In genomic region chr11:78310500-78310909, GRCh38 we compare ENCODE assay signal across 7 cellular contexts.
A peak's percentile ranks its signal among the peaks of the same experiment; 100 is the strongest.
DNase-seq lines count a peak whose midpoint lies in the region; ATAC-seq and TF ChIP-seq lines count a peak whose summit lies in the region.

No MANE protein-coding gene starts in this region.

- no peaks in the 10 kb centered on the region for H3K9me3 Mint-ChIP-seq in endothelial cell (ENCODE audit: unreplicated experiment)

- H3K4me1 ChIP-seq in upper lobe of right lung = peaks cover 32% of the 10 kb centered on the region
- H3K4me1 ChIP-seq in SJCRH30 = no peaks in the 10 kb centered on the region

- H3K4me1 Mint-ChIP-seq in endothelial cell (ENCODE audit: unreplicated experiment) = peaks cover 41% of the 10 kb centered on the region

- no peak overlapping the region for H3K27ac Mint-ChIP-seq in endothelial cell (ENCODE audit: unreplicated experiment)

- H3K4me3 ChIP-seq in upper lobe of right lung (no peak overlapping the region), SJCRH30 (no peak overlapping the region)

- DNase-seq in foreskin melanocyte (peak; percentile 67), upper lobe of right lung (peak; percentile 36), SJCRH30 (no peak), endothelial cell (ENCODE audit: low spot score) (no peak)
- DNase-seq in activated naive CD4-positive, alpha-beta T cell treated with Interleukin-2 at 50 U/mL for 16 hours = no peak

- no peak overlapping the region for H3K4me3 Mint-ChIP-seq in endothelial cell (ENCODE audit: unreplicated experiment)

- intact Hi-C loops in upper lobe of right lung (cut with DNase I) = no loop called here

- no peak overlapping the region for H3K27ac ChIP-seq in upper lobe of right lung
- no peak overlapping the region for H3K27ac ChIP-seq in SJCRH30

- ATAC-seq in GM19463 (IDR thresholded peaks at IDR 0.05; ENCODE audit: unreplicated experiment) (peak; percentile 90), HG03378 (IDR thresholded peaks at IDR 0.05; ENCODE audit: unreplicated experiment) (peak; percentile 88), upper lobe of right lung (no peak)

- peaks cover 7% of the 10 kb centered on the region for H3K27me3 Mint-ChIP-seq in endothelial cell (ENCODE audit: unreplicated experiment)

- H3K9me3 ChIP-seq in upper lobe of right lung (no peaks in the 10 kb centered on the region), SJCRH30 (replicated peaks) (no peaks in the 10 kb centered on the region)

- H3K36me3 ChIP-seq in upper lobe of right lung (no peaks in the 10 kb centered on the region), SJCRH30 (no peaks in the 10 kb centered on the region)

- TF ChIP-seq CTCF in upper lobe of right lung (IDR thresholded peaks at IDR 0.05) = no peak
- no peak for TF ChIP-seq CTCF in endothelial cell (IDR thresholded peaks at IDR 0.05; ENCODE audit: unreplicated experiment)

- H3K27me3 ChIP-seq in upper lobe of right lung (no peaks in the 10 kb centered on the region), SJCRH30 (no peaks in the 10 kb centered on the region)

- H3K36me3 Mint-ChIP-seq in endothelial cell (ENCODE audit: low read depth, unreplicated experiment) = peaks cover 4% of the 10 kb centered on the region

Comparison
In these comparisons a context has a peak if more than half of its experiments do, and no peak if none do; other contexts are left out.
1. DNase-seq: peak in foreskin melanocyte (single experiment) and upper lobe of right lung (single experiment); none in activated naive CD4-positive, alpha-beta T cell treated with Interleukin-2 at 50 U/mL for 16 hours (single experiment), SJCRH30 (0 of 2) and endothelial cell (single experiment).